3 cellular contexts compared by ENCODE assay signal in the genomic region with DNA sequence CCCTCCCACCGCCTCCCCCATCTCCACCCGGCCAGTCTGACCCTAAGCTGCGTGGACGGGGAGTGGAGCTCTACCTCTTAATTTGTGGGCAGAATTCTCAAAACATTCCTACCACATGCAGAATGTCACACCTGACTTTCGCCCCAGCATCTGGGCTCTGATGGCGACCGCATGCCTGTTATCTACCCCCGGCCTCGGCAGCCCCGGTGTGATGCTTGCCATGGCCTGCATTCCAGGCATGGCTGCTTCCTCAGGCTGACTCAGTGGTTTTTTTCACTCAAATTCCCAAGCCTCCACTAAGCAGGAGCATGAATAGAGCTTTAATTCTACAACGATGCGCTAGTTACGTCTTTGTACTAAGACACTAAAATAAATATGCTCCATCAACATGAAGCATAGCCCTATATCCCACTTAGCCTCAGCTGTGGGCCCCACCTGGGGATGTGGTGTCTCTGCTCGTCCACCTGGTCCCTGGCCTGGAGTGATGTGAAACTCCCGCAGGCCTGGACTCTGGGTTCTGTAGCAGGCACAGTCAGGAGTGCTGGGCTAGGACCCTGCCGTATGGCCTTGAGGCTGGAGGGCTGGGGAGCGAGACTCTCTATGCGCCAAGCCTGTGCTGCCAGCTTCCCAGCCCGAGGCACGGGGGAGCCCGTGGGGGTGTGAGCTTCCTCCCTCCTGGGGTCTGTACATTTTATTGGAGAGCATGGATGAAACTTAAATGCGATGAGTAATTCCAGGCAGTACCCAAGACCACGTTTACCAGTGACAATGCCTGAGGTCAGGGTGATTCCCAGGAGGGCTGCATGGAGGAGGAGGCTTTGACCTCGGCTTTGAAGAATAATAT.
A peak's percentile ranks its signal among the peaks of the same experiment; 100 is the strongest.
TF ChIP-seq lines count a peak whose summit lies in the region.

No MANE protein-coding gene starts in this region.

TF ChIP-seq in A549, 52 proteins besides CTCF, POLR2A, EP300 and RAD21:
- TF ChIP-seq EHF (CRISPR knock-in tag; IDR thresholded peaks at IDR 0.05) (no peak), ZSCAN20 (CRISPR knock-in tag; IDR thresholded peaks at IDR 0.05) (no peak), ZFP36 (IDR thresholded peaks at IDR 0.05; ENCODE audit: borderline replicate concordance, partially characterized antibody) (peak; percentile 58), HOXA7 (CRISPR knock-in tag; IDR thresholded peaks at IDR 0.05) (no peak)

TF ChIP-seq in IMR-90, 13 proteins besides CTCF, POLR2A, EP300 and RAD21:
- TF ChIP-seq NFE2L2 (IDR thresholded peaks at IDR 0.05; ENCODE audit: low read depth, low read length) (peak; percentile 46; the same call in 1 of the 2 replicates), MAZ (IDR thresholded peaks at IDR 0.05; ENCODE audit: borderline replicate concordance, low read depth, low read length) (no peak)

TF ChIP-seq in GM12891, 5 proteins besides CTCF, POLR2A, EP300 and RAD21:
- TF ChIP-seq POLR2AphosphoS5 (IDR thresholded peaks at IDR 0.05; ENCODE audit: low read depth, low read length) (no peak), SPI1 (IDR thresholded peaks at IDR 0.05; ENCODE audit: low read depth, low read length) (no peak), PAX5 (IDR thresholded peaks at IDR 0.05; ENCODE audit: insufficient read depth, low read length, severe bottlenecking) (no peak), POU2F2 (IDR thresholded peaks at IDR 0.05; ENCODE audit: low read depth, low read length) (no peak), TAF1 (IDR thresholded peaks at IDR 0.05; ENCODE audit: low read depth, low read length) (no peak)
TF ChIP-seq in GM12891: peak in this region for 0.
